8 cellular contexts compared by ENCODE assay signal in genomic region chr11:47400813-47401279, GRCh38. TPM values are rescaled to one million over a fixed set of nuclear protein-coding genes. Genes with fewer than 3 reads are reported as not detected.
DNase-seq lines count a peak whose midpoint lies in the region; ATAC-seq and TF ChIP-seq lines count a peak whose summit lies in the region.

No MANE protein-coding gene starts in this region.

- H3K36me3 Mint-ChIP-seq in activated naive CD8-positive, alpha-beta T cell treated with anti-CD3 and anti-CD28 coated beads, Interleukin-2, amount 10 ng/mL, durations not matched to agents 7 days and 5 days: no peaks in the 10 kb centered on the region

- H3K4me1 Mint-ChIP-seq in activated naive CD8-positive, alpha-beta T cell treated with anti-CD3 and anti-CD28 coated beads, Interleukin-2, amount 10 ng/mL, durations not matched to agents 7 days and 5 days: peaks cover 8% of the 10 kb centered on the region

- no peaks in the 10 kb centered on the region for H3K27me3 Mint-ChIP-seq in activated naive CD8-positive, alpha-beta T cell treated with anti-CD3 and anti-CD28 coated beads, Interleukin-2, amount 10 ng/mL, durations not matched to agents 7 days and 5 days

- H3K9me3 ChIP-seq in lung (ENCODE audit: control insufficient read depth in 2 of 2, insufficient read depth in 1 of 2, low read length in 1 of 2): no peaks in the 10 kb centered on the region

- no peaks in the 10 kb centered on the region for H3K9me3 Mint-ChIP-seq in activated naive CD8-positive, alpha-beta T cell treated with anti-CD3 and anti-CD28 coated beads, Interleukin-2, amount 10 ng/mL, durations not matched to agents 7 days and 5 days

- peak overlapping the region; percentile 73 for H3K4me3 Mint-ChIP-seq in activated naive CD8-positive, alpha-beta T cell treated with anti-CD3 and anti-CD28 coated beads, Interleukin-2, amount 10 ng/mL, durations not matched to agents 7 days and 5 days

- peak overlapping the region; percentile 87 to 90 for H3K27ac ChIP-seq in lung (ENCODE audit: low read depth in 1 of 2, low read length in 1 of 2)

- peak; percentile 16 for DNase-seq in AG20443 (ENCODE audit: low spot score)
- no peak for DNase-seq in activated naive CD8-positive, alpha-beta T cell treated with anti-CD3 and anti-CD28 coated beads, Interleukin-2, amount 10 ng/mL, durations not matched to agents 7 days and 5 days
- DNase-seq in lung (ENCODE audit: low spot score): no peak
- no peak for DNase-seq in NCI-H128 (lab: John Stamatoyannopoulos, UW; ENCODE audit: unreplicated experiment)
- DNase-seq in NCI-H69 (lab: John Stamatoyannopoulos, UW): no peak
- DNase-seq in NCI-H446 treated with DMSO at 0.1 percent for 48 hours (lab: John Stamatoyannopoulos, UW): no peak

- TF ChIP-seq CTCF in lung (IDR thresholded peaks at IDR 0.05; ENCODE audit: control extremely low read depth, extremely low read depth): no peak

- H3K4me1 ChIP-seq in lung (ENCODE audit: control insufficient read depth in 2 of 2, insufficient read depth in 2 of 2, low read length in 2 of 2): peaks cover 0 to 6% of the 10 kb centered on the region in 2 donors

- peak; percentile 37 for TF ChIP-seq POLR2A in GM19193 (IDR thresholded peaks at IDR 0.05; ENCODE audit: extremely low read depth, insufficient read depth, insufficient read length)

- WGBS in lung, 2 donors: 20 to 43% methylated on average over 8 of the region's 8 CpGs

- no peaks in the 10 kb centered on the region for H3K36me3 ChIP-seq in lung (ENCODE audit: control insufficient read depth in 2 of 2, insufficient read depth in 2 of 2, low read length in 2 of 2)

- POLR2A ChIA-PET in activated naive CD8-positive, alpha-beta T cell treated with anti-CD3 and anti-CD28 coated beads, Interleukin-2, amount 10 ng/mL, durations not matched to agents 7 days and 5 days (lab: Charles Lee): interaction anchor here (0.7 to 2.7 kb wide), 2 partner anchors 8 to 10 kb away, joined by 4 to 16 read pairs; no protein-coding TSS in a partner anchor

- H3K27me3 ChIP-seq in lung (ENCODE audit: control insufficient read depth, insufficient read depth): no peaks in the 10 kb centered on the region

- ATAC-seq in HG03342 (IDR thresholded peaks at IDR 0.05; ENCODE audit: unreplicated experiment) (peak; percentile 72), lung (ENCODE audit: insufficient read depth, low FRiP score) (no peak)
- ATAC-seq in activated naive CD8-positive, alpha-beta T cell treated with anti-CD3 and anti-CD28 coated beads, Interleukin-2, amount 10 ng/mL, durations not matched to agents 7 days and 5 days (ENCODE audit: low read depth): no peak

- peak overlapping the region; percentile 63 for H3K27ac Mint-ChIP-seq in activated naive CD8-positive, alpha-beta T cell treated with anti-CD3 and anti-CD28 coated beads, Interleukin-2, amount 10 ng/mL, durations not matched to agents 7 days and 5 days

- H3K4me3 ChIP-seq in lung: no peak overlapping the region

RNA-seq across cellular contexts. Expression of gene SLC39A13, which starts 7.5 kb away (rescaled TPM):
- 10 to 100 TPM; 33.1 to 38.2 TPM for total RNA-seq in activated naive CD8-positive, alpha-beta T cell treated with anti-CD3 and anti-CD28 coated beads, Interleukin-2, amount 10 ng/mL, durations not matched to agents 7 days and 5 days
- 10 to 100 TPM; 31.8 to 83.8 TPM for total RNA-seq in lung
- 10 to 100 TPM; 67.5 to 82.2 TPM for polyA plus RNA-seq in lung

RNA-seq across cellular contexts. Expression of gene SPI1, which starts 22.5 kb away (rescaled TPM):
- total RNA-seq in activated naive CD8-positive, alpha-beta T cell treated with anti-CD3 and anti-CD28 coated beads, Interleukin-2, amount 10 ng/mL, durations not matched to agents 7 days and 5 days: 1 to 10 TPM; 2.9 to 3.5 TPM
- 100 to 1,000 TPM in 1 of 2 donors, 10 to 100 TPM in 1; 27.6 to 188 TPM for total RNA-seq in lung
- polyA plus RNA-seq in lung: 100 to 1,000 TPM; 123 to 344 TPM

RNA-seq across cellular contexts. Expression of gene PSMC3, which starts 25.4 kb away (rescaled TPM):
- 100 to 1,000 TPM; 113 to 115 TPM for total RNA-seq in activated naive CD8-positive, alpha-beta T cell treated with anti-CD3 and anti-CD28 coated beads, Interleukin-2, amount 10 ng/mL, durations not matched to agents 7 days and 5 days
- 100 to 1,000 TPM in 1 of 2 donors, 10 to 100 TPM in 1; 61.6 to 137 TPM for total RNA-seq in lung
- 100 to 1,000 TPM; 145 to 192 TPM for polyA plus RNA-seq in lung

RNA-seq across cellular contexts. Expression of gene RAPSN, which starts 48.1 kb away (rescaled TPM):
- under 1 TPM; 0.42 to 0.91 TPM for total RNA-seq in activated naive CD8-positive, alpha-beta T cell treated with anti-CD3 and anti-CD28 coated beads, Interleukin-2, amount 10 ng/mL, durations not matched to agents 7 days and 5 days
- 1 to 10 TPM in 1 of 2 donors, not detected in 1; 1.5 TPM for total RNA-seq in lung
- under 1 TPM; 0.38 to 0.49 TPM for polyA plus RNA-seq in lung

RNA-seq across cellular contexts. Expression of gene MYBPC3, which starts 48.3 kb away (rescaled TPM):
- total RNA-seq in activated naive CD8-positive, alpha-beta T cell treated with anti-CD3 and anti-CD28 coated beads, Interleukin-2, amount 10 ng/mL, durations not matched to agents 7 days and 5 days: under 1 TPM in 1 of 2 experiments, not detected in 1; 0.11 TPM
- 1 to 10 TPM; 1.0 to 1.1 TPM for total RNA-seq in lung
- polyA plus RNA-seq in lung: 1 to 10 TPM in 1 of 2 donors, under 1 TPM in 1; 0.89 to 3.4 TPM

Comparison
In these comparisons a context has a peak if more than half of its experiments do, and no peak if none do; other contexts are left out.
1. RNA of gene SPI1, which starts 22.5 kb away (total RNA-seq): 27.6 to 188 TPM in lung; 2.9 to 3.5 TPM in activated naive CD8-positive, alpha-beta T cell treated with anti-CD3 and anti-CD28 coated beads, Interleukin-2, amount 10 ng/mL, durations not matched to agents 7 days and 5 days; every median in the first group is over 4 times any median in the second.